In genomic region chr20:63177134-63177784, GRCh38 we compare ENCODE assay signal across 11 cellular contexts. TPM values are rescaled to one million over a fixed set of nuclear protein-coding genes. Genes with fewer than 3 reads are reported as not detected.
A peak's percentile ranks its signal among the peaks of the same experiment; 100 is the strongest.
DNase-seq lines count a peak whose midpoint lies in the region; ATAC-seq lines count a peak whose summit lies in the region.
"Had no signal": no experiment of that assay in that cellular context is flagged by ENCODE, and none has a peak within 500 bp of the region (broad histone marks: within the 10 kb centered on the region; RNA-seq: fewer than 3 reads in every experiment).

No MANE protein-coding gene starts in this region.

- peak overlapping the region; percentile 46 for H3K4me3 ChIP-seq in iPS-11a (ENCODE audit: low read depth, low read length)
- H3K4me3 ChIP-seq: uterus had no signal

- H3K36me3 Mint-ChIP-seq in activated CD4-positive, alpha-beta T cell treated with anti-CD3 and anti-CD28 coated beads, Interleukin-2, amount 10 ng/mL, durations not matched to agents 24 days and 14 days (ENCODE audit: low read depth): peaks cover 5% of the 10 kb centered on the region
- no peaks in the 10 kb centered on the region for H3K36me3 Mint-ChIP-seq in activated T-cell treated with anti-CD3 and anti-CD28 coated beads, Interleukin-2, amount 50 U/mL, for 72 hours (ENCODE audit: insufficient read depth in 2 of 2)
- H3K36me3 Mint-ChIP-seq in stimulated activated effector memory CD8-positive, alpha-beta T cell treated with anti-CD3 and anti-CD28 coated beads, Interleukin-12 subunit alpha, Interleukin-12 subunit beta, amount 100 ng/mL, for 72 hours: peaks cover 10% of the 10 kb centered on the region

- intact Hi-C loops in activated CD4-positive, alpha-beta T cell treated with anti-CD3 and anti-CD28 coated beads, Interleukin-2, amount 10 ng/mL, durations not matched to agents 24 days and 14 days (cut with micrococcal nuclease): loop anchor here (5.0 kb wide), 2 partner anchors 170 to 700 kb away; partner anchors contain the start of genes BHLHE23 and GATA5

- peak overlapping the region; percentile 32 for H3K4me3 Mint-ChIP-seq in activated CD4-positive, alpha-beta T cell treated with anti-CD3 and anti-CD28 coated beads, Interleukin-2, amount 10 ng/mL, durations not matched to agents 24 days and 14 days
- H3K4me3 Mint-ChIP-seq in activated T-cell treated with anti-CD3 and anti-CD28 coated beads, Interleukin-2, amount 50 U/mL, for 72 hours: peak overlapping the region; percentile 39 to 74
- H3K4me3 Mint-ChIP-seq in stimulated activated effector memory CD8-positive, alpha-beta T cell treated with anti-CD3 and anti-CD28 coated beads, Interleukin-12 subunit alpha, Interleukin-12 subunit beta, amount 100 ng/mL, for 72 hours: peak overlapping the region; percentile 49

- H3K9me3 Mint-ChIP-seq in activated CD4-positive, alpha-beta T cell treated with anti-CD3 and anti-CD28 coated beads, Interleukin-2, amount 10 ng/mL, durations not matched to agents 24 days and 14 days: no peaks in the 10 kb centered on the region
- H3K9me3 Mint-ChIP-seq in activated T-cell treated with anti-CD3 and anti-CD28 coated beads, Interleukin-2, amount 50 U/mL, for 72 hours: no peaks in the 10 kb centered on the region
- H3K9me3 Mint-ChIP-seq in stimulated activated effector memory CD8-positive, alpha-beta T cell treated with anti-CD3 and anti-CD28 coated beads, Interleukin-12 subunit alpha, Interleukin-12 subunit beta, amount 100 ng/mL, for 72 hours: no peaks in the 10 kb centered on the region

- H3K27me3 Mint-ChIP-seq in activated CD4-positive, alpha-beta T cell treated with anti-CD3 and anti-CD28 coated beads, Interleukin-2, amount 10 ng/mL, durations not matched to agents 24 days and 14 days: peaks cover 45% of the 10 kb centered on the region
- peaks cover 36% of the 10 kb centered on the region for H3K27me3 Mint-ChIP-seq in activated T-cell treated with anti-CD3 and anti-CD28 coated beads, Interleukin-2, amount 50 U/mL, for 72 hours (ENCODE audit: low read depth)

- H3K4me1 Mint-ChIP-seq in activated CD4-positive, alpha-beta T cell treated with anti-CD3 and anti-CD28 coated beads, Interleukin-2, amount 10 ng/mL, durations not matched to agents 24 days and 14 days: peaks cover 9% of the 10 kb centered on the region
- peaks cover 9% of the 10 kb centered on the region for H3K4me1 Mint-ChIP-seq in activated T-cell treated with anti-CD3 and anti-CD28 coated beads, Interleukin-2, amount 50 U/mL, for 72 hours (ENCODE audit: low read depth)
- H3K4me1 Mint-ChIP-seq in stimulated activated effector memory CD8-positive, alpha-beta T cell treated with anti-CD3 and anti-CD28 coated beads, Interleukin-12 subunit alpha, Interleukin-12 subunit beta, amount 100 ng/mL, for 72 hours: peaks cover 28% of the 10 kb centered on the region

- peak; percentile 67 for DNase-seq in activated CD4-positive, alpha-beta T cell treated with anti-CD3 and anti-CD28 coated beads, Interleukin-2, amount 10 ng/mL, durations not matched to agents 24 days and 14 days
- no peak for DNase-seq in activated CD4-positive, alpha-beta T cell treated with anti-CD3 and anti-CD28 coated beads for 1 hour
- DNase-seq in activated T-cell treated with anti-CD3 and anti-CD28 coated beads, Interleukin-2, amount 50 U/mL, for 72 hours: peak; percentile 45 to 49
- DNase-seq in stimulated activated effector memory CD8-positive, alpha-beta T cell treated with anti-CD3 and anti-CD28 coated beads, Interleukin-12 subunit alpha, Interleukin-12 subunit beta, amount 100 ng/mL, for 72 hours (ENCODE audit: low spot score in 2 of 2): no peak
- DNase-seq in 8988T (no peak), NCI-H524 treated with DMSO at 0.1 percent for 48 hours (lab: John Stamatoyannopoulos, UW) (no peak), activated gamma-delta T cell treated with Interleukin-2 at 50 U/mL for 16 hours (no peak)
- DNase-seq: uterus had no signal

- H3K27ac Mint-ChIP-seq in activated CD4-positive, alpha-beta T cell treated with anti-CD3 and anti-CD28 coated beads, Interleukin-2, amount 10 ng/mL, durations not matched to agents 24 days and 14 days: peak overlapping the region; percentile 45
- no peak overlapping the region for H3K27ac Mint-ChIP-seq in activated T-cell treated with anti-CD3 and anti-CD28 coated beads, Interleukin-2, amount 50 U/mL, for 72 hours
- no peak overlapping the region for H3K27ac Mint-ChIP-seq in stimulated activated effector memory CD8-positive, alpha-beta T cell treated with anti-CD3 and anti-CD28 coated beads, Interleukin-12 subunit alpha, Interleukin-12 subunit beta, amount 100 ng/mL, for 72 hours

- ATAC-seq in activated T-cell treated with anti-CD3 and anti-CD28 coated beads, Interleukin-2, amount 50 U/mL, for 72 hours (replicated peaks in 1 of 2): peak in 1 of 2 donors; percentile 28
- no peak for ATAC-seq in stimulated activated effector memory CD8-positive, alpha-beta T cell treated with anti-CD3 and anti-CD28 coated beads, Interleukin-12 subunit alpha, Interleukin-12 subunit beta, amount 100 ng/mL, for 72 hours
- ATAC-seq: activated CD4-positive, CD25-positive, alpha-beta regulatory T cell treated with anti-CD3 and anti-CD28 coated beads, Interleukin-2, amount 50 U/mL, for 24 hours had no signal

RNA-seq across cellular contexts. Expression of gene YTHDF1, which starts 38.7 kb away (rescaled TPM):
- total RNA-seq in activated CD4-positive, alpha-beta T cell treated with anti-CD3 and anti-CD28 coated beads, Interleukin-2, amount 10 ng/mL, durations not matched to agents 24 days and 14 days: 44.5 and 48.6 TPM in 2 replicates
- 10 to 100 TPM; 39.1 to 43.2 TPM for total RNA-seq in activated T-cell treated with anti-CD3 and anti-CD28 coated beads, Interleukin-2, amount 50 U/mL, for 72 hours

RNA-seq across cellular contexts. Expression of gene BIRC7, which starts 58.4 kb away (rescaled TPM):
- not detected in 2 replicates for total RNA-seq in activated CD4-positive, alpha-beta T cell treated with anti-CD3 and anti-CD28 coated beads, Interleukin-2, amount 10 ng/mL, durations not matched to agents 24 days and 14 days
- total RNA-seq in activated T-cell treated with anti-CD3 and anti-CD28 coated beads, Interleukin-2, amount 50 U/mL, for 72 hours: under 1 TPM in 1 of 2 donors, not detected in 1; 0.74 TPM
- total RNA-seq: dermis microvascular lymphatic vessel endothelial cell, uterus had no signal

Comparison
In these comparisons a context has a peak if more than half of its experiments do, and no peak if none do; other contexts are left out.
1. DNase-seq: peak in activated CD4-positive, alpha-beta T cell treated with anti-CD3 and anti-CD28 coated beads, Interleukin-2, amount 10 ng/mL, durations not matched to agents 24 days and 14 days (single experiment) and activated T-cell treated with anti-CD3 and anti-CD28 coated beads, Interleukin-2, amount 50 U/mL, for 72 hours (2 of 2); none in activated CD4-positive, alpha-beta T cell treated with anti-CD3 and anti-CD28 coated beads for 1 hour (single experiment), stimulated activated effector memory CD8-positive, alpha-beta T cell treated with anti-CD3 and anti-CD28 coated beads, Interleukin-12 subunit alpha, Interleukin-12 subunit beta, amount 100 ng/mL, for 72 hours (0 of 2), 8988T (single experiment), NCI-H524 treated with DMSO at 0.1 percent for 48 hours (single experiment) and activated gamma-delta T cell treated with Interleukin-2 at 50 U/mL for 16 hours (single experiment).
2. Peak in every context shown above with its lines, with median percentiles within 50 percentile points of each other: H3K4me3 Mint-ChIP-seq.